Comparison of ENCODE assay signal across 1 cellular context in the genomic region with DNA sequence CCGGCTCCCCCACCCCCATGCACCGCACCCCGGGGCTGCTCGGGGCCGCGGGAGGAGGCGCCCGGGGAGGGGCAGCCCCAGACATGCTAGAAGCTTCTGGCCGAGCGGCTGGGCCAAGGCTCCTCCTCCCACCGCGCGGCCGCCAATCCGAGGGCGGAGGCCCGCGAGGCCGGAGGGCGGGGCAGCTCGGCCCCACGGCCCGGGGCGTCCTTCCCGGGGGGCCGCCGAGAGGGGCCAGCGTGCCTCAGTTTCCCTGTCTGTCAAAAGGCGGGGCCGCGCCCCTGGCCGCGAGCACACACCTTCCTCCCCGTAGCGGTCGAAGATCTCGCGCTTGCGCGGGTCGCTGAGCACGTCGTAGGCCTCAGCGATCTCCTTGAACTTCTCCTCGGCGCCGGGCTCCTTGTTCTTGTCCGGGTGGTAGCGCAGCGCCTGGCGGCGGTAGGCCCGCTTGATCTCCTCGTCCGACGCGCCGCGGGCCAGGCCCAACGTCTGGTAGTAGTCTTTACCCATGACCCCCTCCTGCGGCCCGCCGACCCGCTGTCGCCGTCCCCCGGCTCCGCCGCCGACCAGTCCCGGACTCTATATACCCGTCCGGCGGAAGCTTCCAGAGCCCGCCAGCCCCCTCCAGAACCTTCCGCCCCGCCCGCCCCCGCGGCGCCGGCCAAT.
TF ChIP-seq lines count a peak whose summit lies in the region.

A gene (minus strand): TSS at position 558 of the 666 bp plus-strand sequence. CDS start 48 bp downstream, at position 510.

TF ChIP-seq in HepG2, 621 proteins besides CTCF, POLR2A, EP300 and RAD21 (continued from another document and continues in another):
- TF ChIP-seq, protein P1, sequence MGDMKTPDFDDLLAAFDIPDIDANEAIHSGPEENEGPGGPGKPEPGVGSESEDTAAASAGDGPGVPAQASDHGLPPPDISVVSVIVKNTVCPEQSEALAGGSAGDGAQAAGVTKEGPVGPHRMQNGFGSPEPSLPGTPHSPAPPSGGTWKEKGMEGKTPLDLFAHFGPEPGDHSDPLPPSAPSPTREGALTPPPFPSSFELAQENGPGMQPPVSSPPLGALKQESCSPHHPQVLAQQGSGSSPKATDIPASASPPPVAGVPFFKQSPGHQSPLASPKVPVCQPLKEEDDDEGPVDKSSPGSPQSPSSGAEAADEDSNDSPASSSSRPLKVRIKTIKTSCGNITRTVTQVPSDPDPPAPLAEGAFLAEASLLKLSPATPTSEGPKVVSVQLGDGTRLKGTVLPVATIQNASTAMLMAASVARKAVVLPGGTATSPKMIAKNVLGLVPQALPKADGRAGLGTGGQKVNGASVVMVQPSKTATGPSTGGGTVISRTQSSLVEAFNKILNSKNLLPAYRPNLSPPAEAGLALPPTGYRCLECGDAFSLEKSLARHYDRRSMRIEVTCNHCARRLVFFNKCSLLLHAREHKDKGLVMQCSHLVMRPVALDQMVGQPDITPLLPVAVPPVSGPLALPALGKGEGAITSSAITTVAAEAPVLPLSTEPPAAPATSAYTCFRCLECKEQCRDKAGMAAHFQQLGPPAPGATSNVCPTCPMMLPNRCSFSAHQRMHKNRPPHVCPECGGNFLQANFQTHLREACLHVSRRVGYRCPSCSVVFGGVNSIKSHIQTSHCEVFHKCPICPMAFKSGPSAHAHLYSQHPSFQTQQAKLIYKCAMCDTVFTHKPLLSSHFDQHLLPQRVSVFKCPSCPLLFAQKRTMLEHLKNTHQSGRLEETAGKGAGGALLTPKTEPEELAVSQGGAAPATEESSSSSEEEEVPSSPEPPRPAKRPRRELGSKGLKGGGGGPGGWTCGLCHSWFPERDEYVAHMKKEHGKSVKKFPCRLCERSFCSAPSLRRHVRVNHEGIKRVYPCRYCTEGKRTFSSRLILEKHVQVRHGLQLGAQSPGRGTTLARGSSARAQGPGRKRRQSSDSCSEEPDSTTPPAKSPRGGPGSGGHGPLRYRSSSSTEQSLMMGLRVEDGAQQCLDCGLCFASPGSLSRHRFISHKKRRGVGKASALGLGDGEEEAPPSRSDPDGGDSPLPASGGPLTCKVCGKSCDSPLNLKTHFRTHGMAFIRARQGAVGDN (CRISPR knock-in tag; IDR thresholded peaks at IDR 0.05) = peak; percentile 77
- no peak for TF ChIP-seq THYN1 (CRISPR knock-in tag; IDR thresholded peaks at IDR 0.05; ENCODE audit: borderline replicate concordance, low read depth)
- TF ChIP-seq, protein P2, sequence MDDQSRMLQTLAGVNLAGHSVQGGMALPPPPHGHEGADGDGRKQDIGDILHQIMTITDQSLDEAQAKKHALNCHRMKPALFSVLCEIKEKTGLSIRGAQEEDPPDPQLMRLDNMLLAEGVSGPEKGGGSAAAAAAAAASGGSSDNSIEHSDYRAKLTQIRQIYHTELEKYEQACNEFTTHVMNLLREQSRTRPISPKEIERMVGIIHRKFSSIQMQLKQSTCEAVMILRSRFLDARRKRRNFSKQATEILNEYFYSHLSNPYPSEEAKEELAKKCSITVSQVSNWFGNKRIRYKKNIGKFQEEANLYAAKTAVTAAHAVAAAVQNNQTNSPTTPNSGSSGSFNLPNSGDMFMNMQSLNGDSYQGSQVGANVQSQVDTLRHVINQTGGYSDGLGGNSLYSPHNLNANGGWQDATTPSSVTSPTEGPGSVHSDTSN (CRISPR knock-in tag; IDR thresholded peaks at IDR 0.05; ENCODE audit: borderline replicate concordance) = 0 out of 2 replicates have a peak, but pooled peaks have one; percentile 36
- TF ChIP-seq ETV6 (CRISPR knock-in tag; conservative IDR thresholded peaks at IDR 0.05) = peak; percentile 80; the same call in 1 of the 2 replicates
- TF ChIP-seq, protein P3, sequence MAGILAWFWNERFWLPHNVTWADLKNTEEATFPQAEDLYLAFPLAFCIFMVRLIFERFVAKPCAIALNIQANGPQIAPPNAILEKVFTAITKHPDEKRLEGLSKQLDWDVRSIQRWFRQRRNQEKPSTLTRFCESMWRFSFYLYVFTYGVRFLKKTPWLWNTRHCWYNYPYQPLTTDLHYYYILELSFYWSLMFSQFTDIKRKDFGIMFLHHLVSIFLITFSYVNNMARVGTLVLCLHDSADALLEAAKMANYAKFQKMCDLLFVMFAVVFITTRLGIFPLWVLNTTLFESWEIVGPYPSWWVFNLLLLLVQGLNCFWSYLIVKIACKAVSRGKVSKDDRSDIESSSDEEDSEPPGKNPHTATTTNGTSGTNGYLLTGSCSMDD (CRISPR knock-in tag; IDR thresholded peaks at IDR 0.05) = no peak
- no peak for TF ChIP-seq ZKSCAN8 (CRISPR knock-in tag; IDR thresholded peaks at IDR 0.05; ENCODE audit: borderline replicate concordance)
- no peak for TF ChIP-seq NONO (IDR thresholded peaks at IDR 0.05)
- TF ChIP-seq NONO (CRISPR knock-in tag; conservative IDR thresholded peaks at IDR 0.05) = no peak
- TF ChIP-seq, protein P4, sequence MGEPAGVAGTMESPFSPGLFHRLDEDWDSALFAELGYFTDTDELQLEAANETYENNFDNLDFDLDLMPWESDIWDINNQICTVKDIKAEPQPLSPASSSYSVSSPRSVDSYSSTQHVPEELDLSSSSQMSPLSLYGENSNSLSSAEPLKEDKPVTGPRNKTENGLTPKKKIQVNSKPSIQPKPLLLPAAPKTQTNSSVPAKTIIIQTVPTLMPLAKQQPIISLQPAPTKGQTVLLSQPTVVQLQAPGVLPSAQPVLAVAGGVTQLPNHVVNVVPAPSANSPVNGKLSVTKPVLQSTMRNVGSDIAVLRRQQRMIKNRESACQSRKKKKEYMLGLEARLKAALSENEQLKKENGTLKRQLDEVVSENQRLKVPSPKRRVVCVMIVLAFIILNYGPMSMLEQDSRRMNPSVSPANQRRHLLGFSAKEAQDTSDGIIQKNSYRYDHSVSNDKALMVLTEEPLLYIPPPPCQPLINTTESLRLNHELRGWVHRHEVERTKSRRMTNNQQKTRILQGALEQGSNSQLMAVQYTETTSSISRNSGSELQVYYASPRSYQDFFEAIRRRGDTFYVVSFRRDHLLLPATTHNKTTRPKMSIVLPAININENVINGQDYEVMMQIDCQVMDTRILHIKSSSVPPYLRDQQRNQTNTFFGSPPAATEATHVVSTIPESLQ (CRISPR knock-in tag; conservative IDR thresholded peaks at IDR 0.05) = no peak
- peak; percentile 90; the same call in 1 of the 2 replicates for TF ChIP-seq FIP1L1 (IDR thresholded peaks at IDR 0.05; ENCODE audit: borderline replicate concordance, insufficient read depth, low read depth, low read length)
- peak; percentile 80; the same call in 1 of the 2 replicates for TF ChIP-seq ZNF670 (CRISPR knock-in tag; IDR thresholded peaks at IDR 0.05; ENCODE audit: borderline replicate concordance)
- TF ChIP-seq, protein P5, sequence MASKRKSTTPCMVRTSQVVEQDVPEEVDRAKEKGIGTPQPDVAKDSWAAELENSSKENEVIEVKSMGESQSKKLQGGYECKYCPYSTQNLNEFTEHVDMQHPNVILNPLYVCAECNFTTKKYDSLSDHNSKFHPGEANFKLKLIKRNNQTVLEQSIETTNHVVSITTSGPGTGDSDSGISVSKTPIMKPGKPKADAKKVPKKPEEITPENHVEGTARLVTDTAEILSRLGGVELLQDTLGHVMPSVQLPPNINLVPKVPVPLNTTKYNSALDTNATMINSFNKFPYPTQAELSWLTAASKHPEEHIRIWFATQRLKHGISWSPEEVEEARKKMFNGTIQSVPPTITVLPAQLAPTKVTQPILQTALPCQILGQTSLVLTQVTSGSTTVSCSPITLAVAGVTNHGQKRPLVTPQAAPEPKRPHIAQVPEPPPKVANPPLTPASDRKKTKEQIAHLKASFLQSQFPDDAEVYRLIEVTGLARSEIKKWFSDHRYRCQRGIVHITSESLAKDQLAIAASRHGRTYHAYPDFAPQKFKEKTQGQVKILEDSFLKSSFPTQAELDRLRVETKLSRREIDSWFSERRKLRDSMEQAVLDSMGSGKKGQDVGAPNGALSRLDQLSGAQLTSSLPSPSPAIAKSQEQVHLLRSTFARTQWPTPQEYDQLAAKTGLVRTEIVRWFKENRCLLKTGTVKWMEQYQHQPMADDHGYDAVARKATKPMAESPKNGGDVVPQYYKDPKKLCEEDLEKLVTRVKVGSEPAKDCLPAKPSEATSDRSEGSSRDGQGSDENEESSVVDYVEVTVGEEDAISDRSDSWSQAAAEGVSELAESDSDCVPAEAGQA (IDR thresholded peaks at IDR 0.05; ENCODE audit: low read depth) = peak; percentile 11; the same call in 1 of the 2 replicates
- TF ChIP-seq, protein P5 (CRISPR knock-in tag; IDR thresholded peaks at IDR 0.05; ENCODE audit: borderline replicate concordance) = peak; percentile 42; the same call in 1 of the 2 replicates
- TF ChIP-seq ZNF225 (CRISPR knock-in tag; IDR thresholded peaks at IDR 0.05) = no peak; the same call in 1 of the 2 replicates
- TF ChIP-seq ZNF484 (CRISPR knock-in tag; IDR thresholded peaks at IDR 0.05; ENCODE audit: borderline replicate concordance, low read depth) = no peak
- no peak for TF ChIP-seq IKZF4 (CRISPR knock-in tag; IDR thresholded peaks at IDR 0.05; ENCODE audit: borderline replicate concordance, low read depth, not compliant biosample characterization)
- peak; percentile 39; the same call in 1 of the 2 replicates for TF ChIP-seq NCOA2 (CRISPR knock-in tag; IDR thresholded peaks at IDR 0.05)
- TF ChIP-seq ZSCAN31 (CRISPR knock-in tag; IDR thresholded peaks at IDR 0.05; ENCODE audit: low read depth) = peak; percentile 55; the same call in 1 of the 2 replicates
- TF ChIP-seq NFATC3 (CRISPR knock-in tag; IDR thresholded peaks at IDR 0.05) = no peak; the same call in 1 of the 2 replicates
- TF ChIP-seq, protein P6, sequence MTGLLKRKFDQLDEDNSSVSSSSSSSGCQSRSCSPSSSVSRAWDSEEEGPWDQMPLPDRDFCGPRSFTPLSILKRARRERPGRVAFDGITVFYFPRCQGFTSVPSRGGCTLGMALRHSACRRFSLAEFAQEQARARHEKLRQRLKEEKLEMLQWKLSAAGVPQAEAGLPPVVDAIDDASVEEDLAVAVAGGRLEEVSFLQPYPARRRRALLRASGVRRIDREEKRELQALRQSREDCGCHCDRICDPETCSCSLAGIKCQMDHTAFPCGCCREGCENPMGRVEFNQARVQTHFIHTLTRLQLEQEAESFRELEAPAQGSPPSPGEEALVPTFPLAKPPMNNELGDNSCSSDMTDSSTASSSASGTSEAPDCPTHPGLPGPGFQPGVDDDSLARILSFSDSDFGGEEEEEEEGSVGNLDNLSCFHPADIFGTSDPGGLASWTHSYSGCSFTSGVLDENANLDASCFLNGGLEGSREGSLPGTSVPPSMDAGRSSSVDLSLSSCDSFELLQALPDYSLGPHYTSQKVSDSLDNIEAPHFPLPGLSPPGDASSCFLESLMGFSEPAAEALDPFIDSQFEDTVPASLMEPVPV (CRISPR knock-in tag; IDR thresholded peaks at IDR 0.05) = peak; percentile 76; the same call in 1 of the 2 replicates
- TF ChIP-seq GTF3A (CRISPR knock-in tag; conservative IDR thresholded peaks at IDR 0.05) = no peak
- 0 out of 2 replicates have a peak, but pooled peaks have one; percentile 18 for TF ChIP-seq ZSCAN20 (CRISPR knock-in tag; IDR thresholded peaks at IDR 0.05; ENCODE audit: borderline replicate concordance)
- TF ChIP-seq, protein P7, sequence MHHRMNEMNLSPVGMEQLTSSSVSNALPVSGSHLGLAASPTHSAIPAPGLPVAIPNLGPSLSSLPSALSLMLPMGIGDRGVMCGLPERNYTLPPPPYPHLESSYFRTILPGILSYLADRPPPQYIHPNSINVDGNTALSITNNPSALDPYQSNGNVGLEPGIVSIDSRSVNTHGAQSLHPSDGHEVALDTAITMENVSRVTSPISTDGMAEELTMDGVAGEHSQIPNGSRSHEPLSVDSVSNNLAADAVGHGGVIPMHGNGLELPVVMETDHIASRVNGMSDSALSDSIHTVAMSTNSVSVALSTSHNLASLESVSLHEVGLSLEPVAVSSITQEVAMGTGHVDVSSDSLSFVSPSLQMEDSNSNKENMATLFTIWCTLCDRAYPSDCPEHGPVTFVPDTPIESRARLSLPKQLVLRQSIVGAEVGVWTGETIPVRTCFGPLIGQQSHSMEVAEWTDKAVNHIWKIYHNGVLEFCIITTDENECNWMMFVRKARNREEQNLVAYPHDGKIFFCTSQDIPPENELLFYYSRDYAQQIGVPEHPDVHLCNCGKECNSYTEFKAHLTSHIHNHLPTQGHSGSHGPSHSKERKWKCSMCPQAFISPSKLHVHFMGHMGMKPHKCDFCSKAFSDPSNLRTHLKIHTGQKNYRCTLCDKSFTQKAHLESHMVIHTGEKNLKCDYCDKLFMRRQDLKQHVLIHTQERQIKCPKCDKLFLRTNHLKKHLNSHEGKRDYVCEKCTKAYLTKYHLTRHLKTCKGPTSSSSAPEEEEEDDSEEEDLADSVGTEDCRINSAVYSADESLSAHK (CRISPR knock-in tag; IDR thresholded peaks at IDR 0.05; ENCODE audit: borderline replicate concordance) = no peak
- TF ChIP-seq KLF11 (CRISPR knock-in tag; IDR thresholded peaks at IDR 0.05) = 0 out of 2 replicates have a peak, but pooled peaks have one; percentile 41
- TF ChIP-seq SKI (IDR thresholded peaks at IDR 0.05; ENCODE audit: partially characterized antibody) = peak; percentile 67
- TF ChIP-seq, protein P8, sequence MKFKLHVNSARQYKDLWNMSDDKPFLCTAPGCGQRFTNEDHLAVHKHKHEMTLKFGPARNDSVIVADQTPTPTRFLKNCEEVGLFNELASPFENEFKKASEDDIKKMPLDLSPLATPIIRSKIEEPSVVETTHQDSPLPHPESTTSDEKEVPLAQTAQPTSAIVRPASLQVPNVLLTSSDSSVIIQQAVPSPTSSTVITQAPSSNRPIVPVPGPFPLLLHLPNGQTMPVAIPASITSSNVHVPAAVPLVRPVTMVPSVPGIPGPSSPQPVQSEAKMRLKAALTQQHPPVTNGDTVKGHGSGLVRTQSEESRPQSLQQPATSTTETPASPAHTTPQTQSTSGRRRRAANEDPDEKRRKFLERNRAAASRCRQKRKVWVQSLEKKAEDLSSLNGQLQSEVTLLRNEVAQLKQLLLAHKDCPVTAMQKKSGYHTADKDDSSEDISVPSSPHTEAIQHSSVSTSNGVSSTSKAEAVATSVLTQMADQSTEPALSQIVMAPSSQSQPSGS (CRISPR knock-in tag; IDR thresholded peaks at IDR 0.05) = 0 out of 2 replicates have a peak, but pooled peaks have one; percentile 10
- TF ChIP-seq STAT5B (CRISPR knock-in tag; IDR thresholded peaks at IDR 0.05) = 0 out of 2 replicates have a peak, but pooled peaks have one; percentile 23
- TF ChIP-seq BHLHE40 (IDR thresholded peaks at IDR 0.05; ENCODE audit: low read length) = no peak; the same call in 1 of the 2 replicates
- TF ChIP-seq MYNN (CRISPR knock-in tag; IDR thresholded peaks at IDR 0.05; ENCODE audit: low read depth) = peak; percentile 88; the same call in 1 of the 2 replicates
- 0 out of 2 replicates have a peak, but pooled peaks have one; percentile 20 for TF ChIP-seq YEATS2 (CRISPR knock-in tag; IDR thresholded peaks at IDR 0.05; ENCODE audit: borderline replicate concordance)
- TF ChIP-seq SSRP1 (CRISPR knock-in tag; IDR thresholded peaks at IDR 0.05) = no peak
- peak; percentile 77; the same call in 1 of the 2 replicates for TF ChIP-seq ZNF329 (CRISPR knock-in tag; IDR thresholded peaks at IDR 0.05; ENCODE audit: low read depth)
